8 cellular contexts compared by ENCODE assay signal in the genomic region with DNA sequence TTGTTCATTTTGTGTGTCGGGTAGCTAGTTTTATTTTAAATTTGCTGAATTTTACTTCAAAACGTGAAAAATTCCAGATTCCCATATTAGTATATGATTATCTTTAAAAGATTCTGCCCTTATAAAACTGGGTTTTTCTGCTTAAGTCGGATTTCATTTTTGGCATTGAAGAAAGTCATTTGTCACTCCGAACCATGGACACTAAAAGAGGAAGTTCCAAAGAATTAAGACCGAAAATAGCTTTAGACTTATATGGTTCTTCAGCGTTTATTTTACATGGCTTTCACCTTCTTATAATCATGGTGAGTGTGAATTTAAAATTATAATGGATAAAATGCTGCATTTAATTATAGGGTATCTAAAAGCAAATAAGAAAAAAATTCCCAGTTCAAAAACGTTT.
A peak's percentile ranks its signal among the peaks of the same experiment; 100 is the strongest.
DNase-seq lines count a peak whose midpoint lies in the region; ATAC-seq and TF ChIP-seq lines count a peak whose summit lies in the region.

No MANE protein-coding gene starts in this region.

- H3K4me3 ChIP-seq in DND-41 (ENCODE audit: low read depth in 1 of 2, low read length in 2 of 2) (peak overlapping the region; percentile 92 to 99), duodenal mucosa (ENCODE audit: low read depth in 1 of 2, low read length in 2 of 2) (peak overlapping the region; percentile 98)

- peaks cover 50% of the 10 kb centered on the region for H3K4me1 ChIP-seq in DND-41 (ENCODE audit: insufficient read depth, low read length)
- H3K4me1 ChIP-seq in duodenal mucosa (ENCODE audit: control insufficient read depth in 1 of 2, insufficient read depth in 2 of 2, low read length in 2 of 2): peaks cover 22 to 28% of the 10 kb centered on the region in 2 donors

- H3K27ac Mint-ChIP-seq in nephron progenitor cell: peak overlapping the region; percentile 99

- H3K4me1 Mint-ChIP-seq in nephron progenitor cell: peaks cover 41% of the 10 kb centered on the region

- peak overlapping the region; percentile 90 for H3K27ac ChIP-seq in DND-41 (ENCODE audit: low read length)
- no peak overlapping the region for H3K27ac ChIP-seq in duodenal mucosa (ENCODE audit: low read depth, low read length)

- no peaks in the 10 kb centered on the region for H3K9me3 Mint-ChIP-seq in nephron progenitor cell

- H3K27me3 Mint-ChIP-seq in nephron progenitor cell (ENCODE audit: low read depth, poor library complexity): peaks cover 4% of the 10 kb centered on the region

- H3K79me2 ChIP-seq in DND-41 (ENCODE audit: insufficient read depth, low read length): peaks cover 93% of the 10 kb centered on the region

- H3K9ac ChIP-seq in DND-41 (ENCODE audit: low read depth, low read length): peak overlapping the region; percentile 94
- H3K9ac ChIP-seq in duodenal mucosa (ENCODE audit: low read depth in 1 of 2, low read length in 2 of 2): peak overlapping the region; percentile 98 to 99

- H3K36me3 Mint-ChIP-seq in nephron progenitor cell (ENCODE audit: low read depth): peaks cover 35% of the 10 kb centered on the region

- H3K4me2 ChIP-seq in DND-41 (ENCODE audit: insufficient read depth, low read length): peak overlapping the region; percentile 63

- H3K9me3 ChIP-seq in DND-41 (ENCODE audit: insufficient read depth, low read length, severe bottlenecking) (no peaks in the 10 kb centered on the region), duodenal mucosa (ENCODE audit: control insufficient read depth in 1 of 2, low read length in 2 of 2) (no peaks in the 10 kb centered on the region)

- ATAC-seq in DND-41 (ENCODE audit: insufficient read depth, low read depth) (no peak), HG02840 (IDR thresholded peaks at IDR 0.05; ENCODE audit: low FRiP score, unreplicated experiment) (no peak), HG02852 (IDR thresholded peaks at IDR 0.05; ENCODE audit: unreplicated experiment) (no peak)

- H3K27me3 ChIP-seq in DND-41 (ENCODE audit: insufficient read depth, low read length, poor library complexity): no peaks in the 10 kb centered on the region
- H3K27me3 ChIP-seq in duodenal mucosa (ENCODE audit: control insufficient read depth in 1 of 2, insufficient read depth in 2 of 2, low read length in 2 of 2): no peaks in the 10 kb centered on the region

- peak overlapping the region; percentile 97 for H3K4me3 Mint-ChIP-seq in nephron progenitor cell

- peak overlapping the region; percentile 98 for H2AFZ ChIP-seq in DND-41 (ENCODE audit: low read depth, low read length)

- DNase-seq in DND-41 (no peak), NAMALWA (ENCODE audit: low spot score) (peak; percentile 43), nephron progenitor cell (no peak), T-helper 9 cell (no peak), NCI-H82 (lab: John Stamatoyannopoulos, UW) (no peak)

- peaks cover 13% of the 10 kb centered on the region for H4K20me1 ChIP-seq in DND-41 (ENCODE audit: insufficient read depth, low read length)

- TF ChIP-seq CTCF in DND-41 (IDR thresholded peaks at IDR 0.05; ENCODE audit: borderline replicate concordance, extremely low read depth, low read length, poor library complexity, severe bottlenecking) (no peak), nephron progenitor cell (IDR thresholded peaks at IDR 0.05) (no peak)

- H3K36me3 ChIP-seq in DND-41 (ENCODE audit: insufficient read depth, low read length): peaks cover 30% of the 10 kb centered on the region
- peaks cover 9 to 19% of the 10 kb centered on the region in 2 donors for H3K36me3 ChIP-seq in duodenal mucosa (ENCODE audit: control insufficient read depth in 1 of 2, insufficient read depth in 2 of 2, low read length in 2 of 2)
